ENCODE assay signal across 1 cellular context in genomic region chr11:57597971-57598830, GRCh38.
TF ChIP-seq lines count a peak whose summit lies in the region.

No MANE protein-coding gene starts in this region.

TF ChIP-seq in K562, 482 proteins besides CTCF, POLR2A, EP300 and RAD21:
- peak; percentile 52; the same call in 1 of the 2 replicates for TF ChIP-seq ZNF263 (CRISPR knock-in tag; IDR thresholded peaks at IDR 0.05; ENCODE audit: borderline replicate concordance)
- 0 out of 2 replicates have a peak, but pooled peaks have one; percentile 12 for TF ChIP-seq EGR1 (conservative IDR thresholded peaks at IDR 0.05)
- no peak for TF ChIP-seq PURB (CRISPR knock-in tag; IDR thresholded peaks at IDR 0.05; ENCODE audit: low read depth)
- no peak for TF ChIP-seq ZEB2 (IDR thresholded peaks at IDR 0.05)
- no peak for TF ChIP-seq HDGF (IDR thresholded peaks at IDR 0.05)
- no peak for TF ChIP-seq CBX2 (IDR thresholded peaks at IDR 0.05; ENCODE audit: insufficient read depth, low read length, poor library complexity, severe bottlenecking)
- TF ChIP-seq VEZF1 (CRISPR knock-in tag; IDR thresholded peaks at IDR 0.05): 0 out of 2 replicates have a peak, but pooled peaks have one; percentile 18
- no peak for TF ChIP-seq GATA2 (CRISPR knock-in tag; IDR thresholded peaks at IDR 0.05)
- 0 out of 4 replicates have a peak, but pooled peaks of 1 of the 2 experiments have one; percentile 11 for TF ChIP-seq KDM1A (IDR thresholded peaks at IDR 0.05)
